ENCODE assay signal across 8 cellular contexts in the genomic region with DNA sequence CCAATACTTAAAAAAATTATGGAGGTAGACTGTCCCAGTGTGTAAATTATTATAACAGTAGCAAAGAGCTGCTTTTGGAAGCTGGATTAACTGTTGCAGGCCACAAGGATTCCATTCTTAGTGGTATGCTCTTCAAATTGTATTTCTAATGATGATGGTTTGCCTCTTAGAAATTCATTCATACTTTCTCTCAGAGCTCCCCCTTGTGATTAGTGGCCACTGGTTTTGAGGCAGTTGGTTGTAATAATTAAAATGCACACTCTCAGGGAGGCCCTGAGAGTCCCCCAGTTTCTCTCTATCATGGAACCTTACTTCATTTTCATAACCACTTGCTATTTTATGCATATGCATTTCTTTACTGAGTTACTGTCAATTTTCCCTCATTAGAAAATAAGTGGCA. TPM values are rescaled to one million over a fixed set of nuclear protein-coding genes. Genes with fewer than 3 reads are reported as not detected.
DNase-seq lines count a peak whose midpoint lies in the region; ATAC-seq, FAIRE-seq and TF ChIP-seq lines count a peak whose summit lies in the region.

No MANE protein-coding gene starts in this region.

- no peak overlapping the region for H3K4me3 ChIP-seq in A549
- H3K4me3 ChIP-seq in choroid plexus epithelial cell (ENCODE audit: low read depth, low read length): no peak overlapping the region
- H3K4me3 ChIP-seq in upper lobe of right lung: no peak overlapping the region

- CTCF ChIA-PET in A549 (lab: Yijun Ruan, JAX): interaction anchor here (1.0 to 5.5 kb wide), 3 partner anchors 19 to 132 kb away, joined by 3 to 32 read pairs (median 3); no protein-coding TSS in a partner anchor

- H3K9me3 ChIP-seq in A549: no peaks in the 10 kb centered on the region
- H3K9me3 ChIP-seq in upper lobe of right lung: no peaks in the 10 kb centered on the region

- H3K4me2 ChIP-seq in A549: no peak overlapping the region

- in situ Hi-C loops in GM13976 (cut with MboI; ENCODE audit: low sequenced_read_pairs, unreplicated experiment): no loop called here

- POLR2A ChIA-PET in A549 (lab: Yijun Ruan, JAX): no interaction called here

- FAIRE-seq in A549 (lab: Jason Lieb, UNC) (no peak), H54 (lab: Jason Lieb, UNC) (no peak)

- H3K4me1 ChIP-seq in A549: 0 out of 3 replicates have a peak, but pooled peaks cover 4% of the 10 kb centered on the region
- H3K4me1 ChIP-seq in upper lobe of right lung: no peaks in the 10 kb centered on the region

- TF ChIP-seq CTCF in A549 (IDR thresholded peaks at IDR 0.05) (peak; percentile 55), GM13976 (IDR thresholded peaks at IDR 0.05; ENCODE audit: borderline replicate concordance, control extremely low read depth, extremely low read depth, insufficient read depth, missing control alignments) (peak; percentile 55), choroid plexus epithelial cell (conservative IDR thresholded peaks at IDR 0.05; ENCODE audit: low read depth, low read length) (peak; percentile 64), upper lobe of right lung (IDR thresholded peaks at IDR 0.05) (peak; percentile 32)

- H3K36me3 ChIP-seq in upper lobe of right lung: no peaks in the 10 kb centered on the region

- intact Hi-C loops in upper lobe of right lung (cut with DNase I): no loop called here

- no peaks in the 10 kb centered on the region for H3K27me3 ChIP-seq in upper lobe of right lung

- DNase-seq in A549 (ENCODE audit: low read depth in 1 of 2, low spot score in 1 of 2) (peak; percentile 7 to 19), GM13976 (ENCODE audit: low spot score) (peak; percentile 58), NCI-H1436 (lab: John Stamatoyannopoulos, UW) (peak; percentile 4), choroid plexus epithelial cell (ENCODE audit: low read depth) (peak; percentile 68), upper lobe of right lung (no peak), H54 (ENCODE audit: insufficient read length, low spot score) (no peak)
- DNase-seq in stimulated activated CD4-positive, alpha-beta T cell treated with anti-CD3 and anti-CD28 coated beads, Interleukin-1b, Interleukin-23, amount 100 ng/mL, for 48 hours: no peak

- ATAC-seq in A549 (peak; percentile 54 to 67; a peak in 4 of 6 replicates), HG02642 (IDR thresholded peaks at IDR 0.05; ENCODE audit: poor library complexity, unreplicated experiment) (peak; percentile 82), upper lobe of right lung (no peak)

- peak; percentile 55 to 65 for TF ChIP-seq RAD21 in A549 (conservative IDR thresholded peaks at IDR 0.05 in 1 of 2, IDR thresholded peaks at IDR 0.05 in 1 of 2)

- TF ChIP-seq POLR2A in A549 (IDR thresholded peaks at IDR 0.05; ENCODE audit: low read length) (no peak), H54 (IDR thresholded peaks at IDR 0.05; ENCODE audit: low read depth, low read length) (no peak)

- no peak for TF ChIP-seq EP300 in A549 (IDR thresholded peaks at IDR 0.05)

- H3K27ac ChIP-seq in A549: no peak overlapping the region
- H3K27ac ChIP-seq in upper lobe of right lung: no peak overlapping the region

TF ChIP-seq in A549, 52 proteins besides CTCF, POLR2A, EP300 and RAD21:
- TF ChIP-seq HOXB5 (CRISPR knock-in tag; IDR thresholded peaks at IDR 0.05) (no peak), SMC3 (IDR thresholded peaks at IDR 0.05) (peak; percentile 41; the same call in 2 of the 3 replicates)

RNA-seq across cellular contexts. Expression of gene LY75, which starts 35.4 kb away (rescaled TPM):
- polyA plus RNA-seq in A549 (2011; rRNA removed) (0.25 and 0.26 TPM in 2 replicates), A549 (2017; fragmentation: RNase III; extraction: RNeasy Plus Mini Kit Qiagen cat#74134 plus additional on column Dnase treatment) (0.08 to 0.19 TPM (median 0.08 TPM) in 3 replicates)
- polyA plus RNA-seq in A549 (2012; cell fraction: cytosol; rRNA removed): 0.09 and 0.14 TPM in 2 replicates
- polyA plus RNA-seq in A549 (2012; cell fraction: nucleus; rRNA removed): 0.05 and 0.11 TPM in 2 replicates
- polyA minus RNA-seq in A549 (2011; rRNA and poly(A)+ RNA removed): 0.25 and 0.73 TPM in 2 replicates
- total RNA-seq in upper lobe of right lung: 9.4 TPM

Comparison
In these comparisons a context has a peak if more than half of its experiments do, and no peak if none do; other contexts are left out.
1. DNase-seq: peak in A549 (2 of 2), GM13976 (single experiment), NCI-H1436 (single experiment) and choroid plexus epithelial cell (single experiment); none in upper lobe of right lung (single experiment), stimulated activated CD4-positive, alpha-beta T cell treated with anti-CD3 and anti-CD28 coated beads, Interleukin-1b, Interleukin-23, amount 100 ng/mL, for 48 hours (single experiment) and H54 (single experiment).
2. Peak in every context shown above with its lines, with median percentiles within 50 percentile points of each other: CTCF ChIP-seq.